In the genomic region with DNA sequence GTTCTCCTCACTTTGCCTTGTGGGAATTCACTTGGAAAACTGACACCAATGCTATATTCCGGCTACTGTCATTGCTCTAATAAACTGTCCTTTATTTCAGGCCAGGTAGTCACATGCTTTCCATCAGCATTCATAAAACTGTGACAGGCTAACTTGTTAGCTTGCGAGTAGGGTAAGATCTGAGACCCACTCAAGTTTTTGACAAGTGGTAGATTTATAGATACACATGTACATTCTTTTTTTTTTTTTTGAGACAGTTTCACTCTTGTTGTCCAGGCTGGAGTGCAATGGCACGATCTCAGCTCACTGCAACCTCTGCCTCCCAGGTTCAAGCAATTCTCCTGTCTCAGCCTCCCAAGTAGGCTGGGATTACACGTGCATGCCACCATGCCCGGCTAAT, we compare ENCODE assay signal across 4 cellular contexts. TPM values are rescaled to one million over a fixed set of nuclear protein-coding genes. Genes with fewer than 3 reads are reported as not detected.
DNase-seq lines count a peak whose midpoint lies in the region; TF ChIP-seq lines count a peak whose summit lies in the region.
"Not testable (repeated sequence)": the region's sequence is repeated elsewhere in the genome, so short reads cannot be mapped to it uniquely, and the experiment has no call there.

No MANE protein-coding gene starts in this region.

- CTCF ChIA-PET in AG04450 (lab: Charles Lee) = interaction anchor here (1.2 to 2.0 kb wide), 2 partner anchors 19 to 65 kb away, joined by 4 to 15 read pairs; no protein-coding TSS in a partner anchor

- not testable (repeated sequence) for H3K27ac ChIP-seq in AG04450 (ENCODE audit: low read depth, low read length)

- peak overlapping the region; percentile 91 for H3K9ac ChIP-seq in NT2/D1 (ENCODE audit: insufficient read length, low read depth)

- not testable (repeated sequence) for H3K4me1 ChIP-seq in NT2/D1 (ENCODE audit: insufficient read depth, insufficient read length)

- not testable (repeated sequence) for H3K27me3 ChIP-seq in AG04450 (ENCODE audit: control insufficient read depth, insufficient read depth, low read length); NT2/D1 (ENCODE audit: insufficient read depth, insufficient read length)

- H3K27me3 Mint-ChIP-seq in activated naive CD8-positive, alpha-beta T cell treated with anti-CD3 and anti-CD28 coated beads for 36 hours; mesothelial cell of epicardium (ENCODE audit: low read depth): not testable (repeated sequence)

- H3K27ac Mint-ChIP-seq in activated naive CD8-positive, alpha-beta T cell treated with anti-CD3 and anti-CD28 coated beads for 36 hours = peak overlapping the region; percentile 98
- peak overlapping the region; percentile 83 for H3K27ac Mint-ChIP-seq in mesothelial cell of epicardium

- H3K36me3 ChIP-seq in NT2/D1 (ENCODE audit: insufficient read depth, insufficient read length, low read length) = peaks cover 42% of the 10 kb centered on the region

- H3K9me3 ChIP-seq in AG04450 (ENCODE audit: control insufficient read depth, insufficient read depth, low read length); NT2/D1 (ENCODE audit: insufficient read depth, low read length): not testable (repeated sequence)

- H3K4me3 Mint-ChIP-seq in activated naive CD8-positive, alpha-beta T cell treated with anti-CD3 and anti-CD28 coated beads for 36 hours = peak overlapping the region; percentile 95
- H3K4me3 Mint-ChIP-seq in mesothelial cell of epicardium = peak overlapping the region; percentile 93

- DNase-seq in AG04450 (ENCODE audit: low read depth, low spot score); NT2/D1 (ENCODE audit: low read depth, low spot score); activated naive CD8-positive, alpha-beta T cell treated with anti-CD3 and anti-CD28 coated beads for 36 hours; mesothelial cell of epicardium (ENCODE audit: low spot score in 2 of 2, unreplicated experiment in 2 of 2): not testable (repeated sequence)

- not testable (repeated sequence) for H3K9me3 Mint-ChIP-seq in activated naive CD8-positive, alpha-beta T cell treated with anti-CD3 and anti-CD28 coated beads for 36 hours; mesothelial cell of epicardium

- TF ChIP-seq CTCF in AG04450 (IDR thresholded peaks at IDR 0.05; ENCODE audit: low read depth, low read length); mesothelial cell of epicardium (IDR thresholded peaks at IDR 0.05; ENCODE audit: unreplicated experiment): not testable (repeated sequence)

- peaks cover 20% of the 10 kb centered on the region for H3K36me3 Mint-ChIP-seq in activated naive CD8-positive, alpha-beta T cell treated with anti-CD3 and anti-CD28 coated beads for 36 hours
- not testable (repeated sequence) for H3K36me3 Mint-ChIP-seq in mesothelial cell of epicardium

- H3K4me1 Mint-ChIP-seq in activated naive CD8-positive, alpha-beta T cell treated with anti-CD3 and anti-CD28 coated beads for 36 hours = peaks cover 15% of the 10 kb centered on the region
- peaks cover 14% of the 10 kb centered on the region for H3K4me1 Mint-ChIP-seq in mesothelial cell of epicardium

- H3K4me3 ChIP-seq in AG04450 (ENCODE audit: low read depth, low read length) = peak overlapping the region; percentile 89
- H3K4me3 ChIP-seq in NT2/D1 (ENCODE audit: insufficient read length, low read depth) = not testable (repeated sequence)

- POLR2A ChIA-PET in AG04450 (lab: Yijun Ruan, JAX) = interaction anchor here (0.5 kb wide), 1 partner anchor 236 kb away, joined by 3 read pairs; no protein-coding TSS in a partner anchor

RNA-seq across cellular contexts. Expression of a gene that starts 1.7 kb away (rescaled TPM):
- 52.6 and 53.8 TPM in 2 replicates for polyA plus RNA-seq in AG04450 (2011; rRNA removed)
- 40.6 and 50.1 TPM in 2 replicates for polyA minus RNA-seq in AG04450 (2011; rRNA and poly(A)+ RNA removed)
- total RNA-seq in activated naive CD8-positive, alpha-beta T cell treated with anti-CD3 and anti-CD28 coated beads for 36 hours = 100 to 1,000 TPM in 1 of 2 experiments, 10 to 100 TPM in 1; 97.9 to 109 TPM
- 45.5 to 51.1 TPM (median 49.9 TPM) in 3 replicates for total RNA-seq in mesothelial cell of epicardium

RNA-seq across cellular contexts. Expression of a gene that starts 5.9 kb away (rescaled TPM):
- polyA plus RNA-seq in AG04450 (2011; rRNA removed) = 17.8 and 19.1 TPM in 2 replicates
- 21.7 and 25.3 TPM in 2 replicates for polyA minus RNA-seq in AG04450 (2011; rRNA and poly(A)+ RNA removed)
- total RNA-seq in activated naive CD8-positive, alpha-beta T cell treated with anti-CD3 and anti-CD28 coated beads for 36 hours = 10 to 100 TPM; 23.1 to 25.0 TPM
- total RNA-seq in mesothelial cell of epicardium = 70.8 to 79.0 TPM (median 74.6 TPM) in 3 replicates

RNA-seq across cellular contexts. Expression of a gene that starts 15.2 kb away (rescaled TPM):
- 11.4 and 14.5 TPM in 2 replicates for polyA plus RNA-seq in AG04450 (2011; rRNA removed)
- 11.0 and 14.1 TPM in 2 replicates for polyA minus RNA-seq in AG04450 (2011; rRNA and poly(A)+ RNA removed)
- 1 to 10 TPM; 2.4 to 3.4 TPM for total RNA-seq in activated naive CD8-positive, alpha-beta T cell treated with anti-CD3 and anti-CD28 coated beads for 36 hours
- total RNA-seq in mesothelial cell of epicardium = 13.5 to 15.2 TPM (median 14.4 TPM) in 3 replicates

RNA-seq across cellular contexts. Expression of a gene that starts 22.2 kb away (rescaled TPM):
- polyA plus RNA-seq in AG04450 (2011; rRNA removed) = 260 and 351 TPM in 2 replicates
- polyA minus RNA-seq in AG04450 (2011; rRNA and poly(A)+ RNA removed) = 140 and 199 TPM in 2 replicates
- total RNA-seq in activated naive CD8-positive, alpha-beta T cell treated with anti-CD3 and anti-CD28 coated beads for 36 hours = 100 to 1,000 TPM in 1 of 2 experiments, 10 to 100 TPM in 1; 90.9 to 104 TPM
- total RNA-seq in mesothelial cell of epicardium = 76.6 to 87.4 TPM (median 82.8 TPM) in 3 replicates

RNA-seq across cellular contexts. Expression of a gene that starts 33.5 kb away (rescaled TPM):
- polyA plus RNA-seq in AG04450 (2011; rRNA removed) = 100 and 123 TPM in 2 replicates
- 67.4 and 76.8 TPM in 2 replicates for polyA minus RNA-seq in AG04450 (2011; rRNA and poly(A)+ RNA removed)
- total RNA-seq in activated naive CD8-positive, alpha-beta T cell treated with anti-CD3 and anti-CD28 coated beads for 36 hours = 10 to 100 TPM; 27.9 to 29.3 TPM
- total RNA-seq in mesothelial cell of epicardium = 2.5 to 3.7 TPM (median 3.4 TPM) in 3 replicates
